In genomic region chr3:156981005-156981404, GRCh38 we compare ENCODE assay signal across 16 cellular contexts.
A peak's percentile ranks its signal among the peaks of the same experiment; 100 is the strongest.
DNase-seq lines count a peak whose midpoint lies in the region; ATAC-seq, FAIRE-seq and TF ChIP-seq lines count a peak whose summit lies in the region.
"Had no signal": no experiment of that assay in that cellular context is flagged by ENCODE, and none has a peak within 500 bp of the region (broad histone marks: within the 10 kb centered on the region; RNA-seq: fewer than 3 reads in every experiment).

No MANE protein-coding gene starts in this region.

- no peak for ATAC-seq in stimulated activated naive CD8-positive, alpha-beta T cell treated with anti-CD3 and anti-CD28 coated beads, Interleukin-15, Interleukin-2, amounts not matched to agents 100 U/mL and 50 U/mL, for 24 hours
- ATAC-seq: GM12878 had no signal

- no peaks in the 10 kb centered on the region for H3K4me1 Mint-ChIP-seq in astrocyte (ENCODE audit: low read depth, unreplicated experiment)

- no peak overlapping the region for H2AFZ ChIP-seq in astrocyte (ENCODE audit: low read depth, low read length)

- DNase-seq in EH (ENCODE audit: low read depth) (peak; percentile 8), GM12891 (ENCODE audit: insufficient read length, low spot score) (no peak), astrocyte (ENCODE audit: low read depth) (no peak), fibroblast of mammary gland (ENCODE audit: low read depth) (peak; percentile 19), retina (no peak), NCI-H345 (lab: John Stamatoyannopoulos, UW) (no peak)
- DNase-seq in stimulated activated naive CD8-positive, alpha-beta T cell treated with anti-CD3 and anti-CD28 coated beads, Interleukin-15, Interleukin-2, amounts not matched to agents 100 U/mL and 50 U/mL, for 24 hours, result no peak
- DNase-seq: AML-193; Caco-2; CD8-positive, alpha-beta memory T cell; DND-41; HFFc6 had no signal

- TF ChIP-seq POLR2A in GM12891 (IDR thresholded peaks at IDR 0.05; ENCODE audit: low read depth, low read length), result no peak

- no peaks in the 10 kb centered on the region for H3K27me3 ChIP-seq in astrocyte (ENCODE audit: insufficient read depth, low read length)
- H3K27me3 ChIP-seq: BLaER1 had no signal

- H3K9me3 Mint-ChIP-seq in astrocyte (ENCODE audit: unreplicated experiment), result no peaks in the 10 kb centered on the region
- H3K9me3 Mint-ChIP-seq: CD8-positive, alpha-beta memory T cell; HFFc6 had no signal

- no peak overlapping the region for H3K4me2 ChIP-seq in astrocyte (ENCODE audit: low read length)
- H3K4me2 ChIP-seq: BLaER1 had no signal

- no peaks in the 10 kb centered on the region for H4K20me1 ChIP-seq in astrocyte (ENCODE audit: insufficient read depth, low read length)
- H4K20me1 ChIP-seq: BLaER1 had no signal

- no peak overlapping the region for H3K4me3 Mint-ChIP-seq in astrocyte (ENCODE audit: unreplicated experiment)
- H3K4me3 Mint-ChIP-seq: CD8-positive, alpha-beta memory T cell; HFFc6 had no signal

- FAIRE-seq in GM12891 (lab: Jason Lieb, UNC) (peak; percentile 67), astrocyte (lab: Jason Lieb, UNC) (peak; percentile 32)
- FAIRE-seq: GM12878, H1 had no signal

- no peaks in the 10 kb centered on the region for H3K36me3 ChIP-seq in astrocyte (ENCODE audit: insufficient read depth, low read length)
- H3K36me3 ChIP-seq: BLaER1, HAP-1 had no signal

- no peaks in the 10 kb centered on the region for H3K9me3 ChIP-seq in astrocyte (ENCODE audit: insufficient read depth, low read depth, low read length)
- H3K9me3 ChIP-seq: BLaER1, Caco-2, HAP-1 had no signal

- H3K4me3 ChIP-seq in astrocyte (ENCODE audit: insufficient read depth, low read depth, low read length) (no peak overlapping the region), fibroblast of mammary gland (ENCODE audit: control insufficient read depth, low read depth, low read length) (no peak overlapping the region)
- H3K4me3 ChIP-seq: BLaER1, GM12878, HAP-1 had no signal

- H3K27ac Mint-ChIP-seq in astrocyte (ENCODE audit: unreplicated experiment), result no peak overlapping the region
- H3K27ac Mint-ChIP-seq: HFFc6 had no signal

- H3K27me3 Mint-ChIP-seq in astrocyte (ENCODE audit: low read depth, unreplicated experiment), result no peaks in the 10 kb centered on the region

- H3K9ac ChIP-seq in astrocyte (ENCODE audit: low read length), result no peak overlapping the region
- H3K9ac ChIP-seq: BLaER1 had no signal

- no peaks in the 10 kb centered on the region for H3K4me1 ChIP-seq in astrocyte (ENCODE audit: insufficient read depth, low read length)
- H3K4me1 ChIP-seq: Caco-2 had no signal

- no peak overlapping the region for H3K27ac ChIP-seq in astrocyte (ENCODE audit: low read depth, low read length)
- H3K27ac ChIP-seq: BLaER1 had no signal

- no peaks in the 10 kb centered on the region for H3K79me2 ChIP-seq in astrocyte (ENCODE audit: insufficient read depth, low read length)

- no peak for TF ChIP-seq CTCF in astrocyte (IDR thresholded peaks at IDR 0.05; ENCODE audit: insufficient read depth, low read depth, low read length)
- TF ChIP-seq CTCF in fibroblast of mammary gland (conservative IDR thresholded peaks at IDR 0.05; ENCODE audit: control insufficient read depth, insufficient read depth, low read depth, low read length), result no peak

- H3K36me3 Mint-ChIP-seq in astrocyte (ENCODE audit: low read depth, unreplicated experiment), result no peaks in the 10 kb centered on the region
- H3K36me3 Mint-ChIP-seq: CD8-positive, alpha-beta memory T cell had no signal

TF ChIP-seq in GM12891, 5 proteins besides CTCF, POLR2A, EP300 and RAD21:
- no peak for TF ChIP-seq POLR2AphosphoS5 (IDR thresholded peaks at IDR 0.05; ENCODE audit: low read depth, low read length)
- TF ChIP-seq POU2F2 (IDR thresholded peaks at IDR 0.05; ENCODE audit: low read depth, low read length), result no peak
- no peak for TF ChIP-seq TAF1 (IDR thresholded peaks at IDR 0.05; ENCODE audit: low read depth, low read length)
- TF ChIP-seq PAX5 (IDR thresholded peaks at IDR 0.05; ENCODE audit: insufficient read depth, low read length, severe bottlenecking), result no peak
- no peak for TF ChIP-seq SPI1 (IDR thresholded peaks at IDR 0.05; ENCODE audit: low read depth, low read length)

Comparison
In these comparisons a context has a peak if more than half of its experiments do, and no peak if none do; other contexts are left out.
1. DNase-seq: peak in EH (single experiment) and fibroblast of mammary gland (single experiment); none in GM12891 (single experiment), astrocyte (single experiment), retina (single experiment), NCI-H345 (single experiment) and stimulated activated naive CD8-positive, alpha-beta T cell treated with anti-CD3 and anti-CD28 coated beads, Interleukin-15, Interleukin-2, amounts not matched to agents 100 U/mL and 50 U/mL, for 24 hours (single experiment).